In the genomic region with DNA sequence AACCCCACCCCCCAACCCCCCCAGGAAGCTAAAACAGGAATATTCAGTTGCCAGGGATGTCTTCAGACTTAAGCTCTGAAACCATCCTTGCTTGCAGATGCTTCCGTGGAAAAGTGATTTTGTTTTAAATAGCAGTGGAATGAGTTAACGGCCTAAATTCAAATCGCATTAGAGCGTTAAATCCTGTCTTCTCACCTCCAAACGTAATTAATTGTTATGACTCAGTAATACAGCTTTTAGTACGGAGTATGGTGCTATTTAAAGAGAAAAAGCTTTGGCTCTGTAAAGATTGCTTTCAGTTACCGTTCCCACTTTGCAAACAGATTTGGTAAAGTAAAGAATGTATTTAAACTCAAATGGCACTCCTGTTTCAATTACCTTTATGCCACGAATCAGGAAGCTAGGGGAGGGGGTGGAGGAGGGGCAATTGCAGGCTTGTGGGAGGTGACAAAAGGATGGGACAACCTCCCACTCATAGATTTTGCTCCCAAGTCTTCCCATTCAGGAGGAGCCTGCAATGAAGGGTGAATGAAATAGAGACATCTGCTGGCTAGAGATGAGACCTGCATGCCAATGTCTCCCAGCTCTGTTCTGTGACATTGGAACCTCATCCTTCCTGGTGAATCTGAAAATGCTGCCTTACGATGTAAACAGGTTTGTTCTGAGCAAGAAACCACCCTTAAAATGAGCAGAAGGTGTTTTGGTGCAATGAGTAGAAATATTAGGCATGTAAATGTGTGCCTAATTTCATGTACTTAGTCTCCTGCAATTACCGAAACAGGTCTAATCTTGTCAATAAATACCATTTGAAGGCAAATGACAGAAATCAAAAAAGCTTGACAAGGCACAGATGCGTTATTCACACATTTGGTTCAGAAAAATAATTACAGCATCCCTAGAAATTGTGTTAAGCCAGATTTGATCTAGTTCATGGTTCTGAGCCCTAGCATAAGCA, we compare ENCODE assay signal across 9 cellular contexts. TPM values are rescaled to one million over a fixed set of nuclear protein-coding genes. Genes with fewer than 3 reads are reported as not detected.
A peak's percentile ranks its signal among the peaks of the same experiment; 100 is the strongest.
DNase-seq lines count a peak whose midpoint lies in the region; ATAC-seq and TF ChIP-seq lines count a peak whose summit lies in the region.
"Had no signal": no experiment of that assay in that cellular context is flagged by ENCODE, and none has a peak within 500 bp of the region (broad histone marks: within the 10 kb centered on the region; RNA-seq: fewer than 3 reads in every experiment).

No MANE protein-coding gene starts in this region.

- H3K27me3 Mint-ChIP-seq in Caco-2 (ENCODE audit: insufficient read depth, unreplicated experiment), result no peaks in the 10 kb centered on the region

- H3K27ac ChIP-seq in colonic mucosa (peak overlapping the region; percentile 69), layer of hippocampus (ENCODE audit: low read depth, low read length) (peak overlapping the region; percentile 16), thoracic aorta (peak overlapping the region in 1 of 2 donors; percentile 3)

- H3K27me3 ChIP-seq in Caco-2 (replicated peaks; ENCODE audit: control insufficient read depth, insufficient read depth, low read length), result no peaks in the 10 kb centered on the region
- no peaks in the 10 kb centered on the region for H3K27me3 ChIP-seq in colonic mucosa
- H3K27me3 ChIP-seq in layer of hippocampus (ENCODE audit: control insufficient read depth, insufficient read depth, low read length), result no peaks in the 10 kb centered on the region
- H3K27me3 ChIP-seq in thoracic aorta (replicated peaks; ENCODE audit: insufficient read depth), result no peaks in the 10 kb centered on the region

- intact Hi-C loops in Caco-2 (cut with micrococcal nuclease; ENCODE audit: unreplicated experiment), result loop anchor here (1.0 to 5.0 kb wide), 6 partner anchors 38 to 592 kb away; no protein-coding TSS in a partner anchor
- intact Hi-C loops in colonic mucosa (cut with DNase I), result loop anchor here (5.0 kb wide), 1 partner anchor 136 kb away; no protein-coding TSS in a partner anchor

- DNase-seq in Caco-2 (peak; percentile 75 to 81), HS-5 (ENCODE audit: low read depth) (peak; percentile 63), NCI-H82 (lab: John Stamatoyannopoulos, UW) (peak; percentile 89), colonic mucosa (peak; percentile 92), thoracic aorta (ENCODE audit: low spot score) (no peak)
- DNase-seq in activated naive CD4-positive, alpha-beta T cell treated with anti-CD3 and anti-CD28 coated beads, Interleukin-2, amount 50 U/mL, for 16 hours, result no peak

- no peaks in the 10 kb centered on the region for H3K36me3 ChIP-seq in Caco-2 (ENCODE audit: control insufficient read depth, insufficient read depth, low read length)
- H3K36me3 ChIP-seq in colonic mucosa, result no peaks in the 10 kb centered on the region
- no peaks in the 10 kb centered on the region for H3K36me3 ChIP-seq in thoracic aorta

- CTCF ChIA-PET in Caco-2 (lab: Charles Lee), result interaction anchor here (0.5 to 1.4 kb wide), 7 partner anchors 11 to 491 kb away, joined by 3 to 7 read pairs (median 4); no protein-coding TSS in a partner anchor

- POLR2A ChIA-PET in Caco-2 (lab: Charles Lee), result interaction anchor here (0.6 to 1.8 kb wide), 4 partner anchors 113 to 182 kb away, joined by 3 to 18 read pairs (median 6); no protein-coding TSS in a partner anchor

- H3K27ac Mint-ChIP-seq in Caco-2 (ENCODE audit: unreplicated experiment), result peak overlapping the region; percentile 32

- BruUV-seq in Caco-2 (replicated peaks; lab: Mats Ljungman, UMichigan), result no TSS peak

- no peaks in the 10 kb centered on the region for H3K9me3 ChIP-seq in Caco-2
- H3K9me3 ChIP-seq in colonic mucosa, result no peaks in the 10 kb centered on the region
- H3K9me3 ChIP-seq in thoracic aorta, result no peaks in the 10 kb centered on the region

- TF ChIP-seq CTCF in Caco-2 (IDR thresholded peaks at IDR 0.05; ENCODE audit: insufficient read depth in 1 of 2, low read depth in 1 of 2, low read length in 1 of 2, severe bottlenecking in 1 of 2, unreplicated experiment in 1 of 2) (peak; percentile 65 to 67), colonic mucosa (IDR thresholded peaks at IDR 0.05) (peak; percentile 64), thoracic aorta (IDR thresholded peaks at IDR 0.05) (peak; percentile 78)

- H3K4me1 ChIP-seq in Caco-2 (peaks cover 15% of the 10 kb centered on the region), colonic mucosa (peaks cover 2% of the 10 kb centered on the region), thoracic aorta (ENCODE audit: control insufficient read depth in 1 of 2, low read depth in 2 of 2) (peaks cover 0 to 19% of the 10 kb centered on the region in 2 donors)

- peak overlapping the region in 1 of 2 donors; percentile 53 for H3K9ac ChIP-seq in colonic mucosa (ENCODE audit: low read depth in 2 of 2, low read length in 2 of 2)

- H3K4me1 Mint-ChIP-seq in Caco-2 (ENCODE audit: low read depth, unreplicated experiment), result peaks cover 14% of the 10 kb centered on the region

- H3K9me3 Mint-ChIP-seq in Caco-2 (ENCODE audit: unreplicated experiment), result no peaks in the 10 kb centered on the region

- peak overlapping the region; percentile 59 for H3K4me3 Mint-ChIP-seq in Caco-2 (ENCODE audit: unreplicated experiment)

- no peaks in the 10 kb centered on the region for H3K36me3 Mint-ChIP-seq in Caco-2 (ENCODE audit: insufficient read depth, unreplicated experiment)

- peak overlapping the region; percentile 23 for H3K4me3 ChIP-seq in Caco-2 (ENCODE audit: low read depth, low read length)
- no peak overlapping the region for H3K4me3 ChIP-seq in colonic mucosa
- H3K4me3 ChIP-seq in thoracic aorta, result peak overlapping the region; percentile 69

- ATAC-seq in GM19452 (IDR thresholded peaks at IDR 0.05; ENCODE audit: unreplicated experiment) (peak; percentile 72), thoracic aorta (ENCODE audit: insufficient number of reproducible peaks, low FRiP score, low read depth) (peak; percentile 80)

RNA-seq across cellular contexts. Expression of a gene that starts 2.6 kb away (rescaled TPM):
- total RNA-seq in Caco-2 (2022) (9.8 and 11.3 TPM in 2 replicates), colonic mucosa (10 to 100 TPM; 30.2 to 40.3 TPM), thoracic aorta (100 to 1,000 TPM in 1 of 2 donors, 10 to 100 TPM in 1; 66.2 to 109 TPM)
- total RNA-seq: activated CD8-positive, alpha-beta memory T cell treated with anti-CD3 and anti-CD28 coated beads for 36 hours had no signal

Comparison
In these comparisons a context has a peak if more than half of its experiments do, and no peak if none do; other contexts are left out.
1. DNase-seq: peak in Caco-2 (2 of 2), HS-5 (single experiment), NCI-H82 (single experiment) and colonic mucosa (single experiment); none in thoracic aorta (single experiment) and activated naive CD4-positive, alpha-beta T cell treated with anti-CD3 and anti-CD28 coated beads, Interleukin-2, amount 50 U/mL, for 16 hours (single experiment).
2. Peak in every context shown above with its lines, with median percentiles within 50 percentile points of each other: CTCF ChIP-seq.